Comparison of ENCODE assay signal across 8 cellular contexts in the genomic region with DNA sequence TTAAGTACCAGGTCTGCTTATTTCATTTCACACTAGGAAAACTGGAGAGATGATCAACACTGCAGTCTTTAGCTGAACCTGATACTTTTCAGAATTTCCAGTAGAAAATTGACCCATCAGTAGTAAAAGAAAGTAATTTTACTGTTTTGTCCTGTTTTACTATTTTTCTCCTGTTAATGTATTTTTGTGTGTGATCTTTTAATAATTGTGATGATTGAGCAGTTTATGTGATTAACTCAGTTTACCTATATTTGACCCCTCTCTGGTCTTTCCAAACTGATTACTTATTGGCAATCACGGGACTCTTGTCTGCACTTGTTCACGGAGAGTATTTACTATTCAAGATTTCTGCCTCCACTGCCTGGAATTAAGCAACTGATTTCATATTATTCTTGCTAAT. TPM values are rescaled to one million over a fixed set of nuclear protein-coding genes. Genes with fewer than 3 reads are reported as not detected.
DNase-seq lines count a peak whose midpoint lies in the region; ATAC-seq, FAIRE-seq and TF ChIP-seq lines count a peak whose summit lies in the region.

No MANE protein-coding gene starts in this region.

- FAIRE-seq in endothelial cell of umbilical vein (lab: Jason Lieb, UNC) (no peak), frontal cortex (lab: Jason Lieb, UNC) (no peak)

- dilution Hi-C loops in endothelial cell of umbilical vein (cut with MboI; ENCODE audit: extremely low pct_ligation_motif_present, low sequenced_read_pairs), result no loop called here

- TF ChIP-seq POLR2A in endothelial cell of umbilical vein (IDR thresholded peaks at IDR 0.05; ENCODE audit: low read depth, low read length), result no peak

- no peaks in the 10 kb centered on the region for H3K36me3 ChIP-seq in CD8-positive, alpha-beta T cell (ENCODE audit: insufficient read depth, low read length)
- H3K36me3 ChIP-seq in PC-3 (ENCODE audit: low read depth, low read length) (no peaks in the 10 kb centered on the region), endothelial cell of umbilical vein (ENCODE audit: control insufficient read depth in 2 of 2, extremely low read depth in 1 of 2, insufficient read depth in 2 of 2, low read length in 2 of 2) (no peaks in the 10 kb centered on the region)

- no peaks in the 10 kb centered on the region for H3K9me2 ChIP-seq in PC-3 (replicated peaks; ENCODE audit: low read length)

- in situ Hi-C loops in GM13977 (cut with MboI; ENCODE audit: low pct_unique_long_range_greater_than_20kb, low sequenced_read_pairs, unreplicated experiment), result no loop called here

- POLR2A ChIA-PET in CD8-positive, alpha-beta T cell (lab: Charles Lee), result interaction anchor here (1.1 to 2.0 kb wide), 11 partner anchors 8 to 393 kb away, joined by 3 to 20 read pairs (median 6); a partner anchor contains a TSS
- POLR2A ChIA-PET in PC-3 (lab: Charles Lee; ENCODE audit: unreplicated experiment), result interaction anchor here (0.7 kb wide), 1 partner anchor 9 kb away, joined by 3 read pairs; no protein-coding TSS in a partner anchor
- POLR2A ChIA-PET in endothelial cell of umbilical vein (lab: Charles Lee), result interaction anchor here (1.2 to 1.6 kb wide), 3 partner anchors 10 to 16 kb away, joined by 3 to 7 read pairs (median 7); no protein-coding TSS in a partner anchor

- no peaks in the 10 kb centered on the region for H3K9me3 Mint-ChIP-seq in CD8-positive, alpha-beta T cell
- no peaks in the 10 kb centered on the region for H3K9me3 Mint-ChIP-seq in osteocyte (ENCODE audit: unreplicated experiment)

- peak overlapping the region; percentile 49 for H3K27ac ChIP-seq in CD8-positive, alpha-beta T cell (ENCODE audit: low read depth, low read length)
- H3K27ac ChIP-seq in PC-3 (ENCODE audit: low read length) (no peak overlapping the region), endothelial cell of umbilical vein (ENCODE audit: insufficient read depth, low read depth, low read length) (no peak overlapping the region)

- peaks cover 5% of the 10 kb centered on the region for H3K36me3 Mint-ChIP-seq in CD8-positive, alpha-beta T cell
- no peaks in the 10 kb centered on the region for H3K36me3 Mint-ChIP-seq in osteocyte (ENCODE audit: unreplicated experiment)

- peak overlapping the region; percentile 68 for H3K4me3 ChIP-seq in CD8-positive, alpha-beta T cell (ENCODE audit: low read depth, low read length)
- H3K4me3 ChIP-seq in PC-3 (ENCODE audit: low read length) (0 out of 2 replicates have a peak overlapping the region, but pooled peaks have one; percentile 75), endothelial cell of umbilical vein (replicated peaks in 1 of 3; ENCODE audit: insufficient read depth in 1 of 3, low read depth in 1 of 3, low read length in 3 of 3) (peak overlapping the region in 2 of 3 experiments; percentile 20 to 73)

- H3K9me3 ChIP-seq in CD8-positive, alpha-beta T cell (ENCODE audit: low read length), result no peaks in the 10 kb centered on the region
- H3K9me3 ChIP-seq in PC-3 (ENCODE audit: low read length) (no peaks in the 10 kb centered on the region), endothelial cell of umbilical vein (replicated peaks; ENCODE audit: control insufficient read depth, insufficient read depth, low read length) (no peaks in the 10 kb centered on the region)

- intact Hi-C loops in CD8-positive, alpha-beta T cell (cut with DNase I, micrococcal nuclease), result loop anchor here (1.0 to 5.0 kb wide), 6 partner anchors 13 to 535 kb away; a partner anchor contains a TSS
- intact Hi-C loops in PC-3 (cut with micrococcal nuclease), result loop anchor here (1.0 to 10.0 kb wide), 3 partner anchors 100 to 372 kb away; a partner anchor contains a TSS
- intact Hi-C loops in endothelial cell of umbilical vein (cut with micrococcal nuclease), result loop anchor here (5.0 kb wide), 2 partner anchors 250 to 315 kb away; a partner anchor contains a TSS

- H4K20me1 ChIP-seq in PC-3 (ENCODE audit: low read length), result no peaks in the 10 kb centered on the region
- no peaks in the 10 kb centered on the region for H4K20me1 ChIP-seq in endothelial cell of umbilical vein (replicated peaks; ENCODE audit: control insufficient read depth, extremely low read depth, insufficient read depth, low read length)

- H3F3A ChIP-seq in PC-3 (ENCODE audit: low read length, unreplicated experiment), result no peaks in the 10 kb centered on the region

- ATAC-seq in CD8-positive, alpha-beta T cell, result no peak
- no peak for ATAC-seq in PC-3
- ATAC-seq in GM21825 (IDR thresholded peaks at IDR 0.05; ENCODE audit: unreplicated experiment), result no peak

- H3K9ac ChIP-seq in PC-3 (ENCODE audit: low read length) (no peak overlapping the region), endothelial cell of umbilical vein (replicated peaks; ENCODE audit: extremely low read depth, insufficient read depth, low read length) (no peak overlapping the region)

- no peaks in the 10 kb centered on the region for H3K27me3 ChIP-seq in CD8-positive, alpha-beta T cell (ENCODE audit: insufficient read depth, low read length)
- no peaks in the 10 kb centered on the region for H3K27me3 ChIP-seq in PC-3 (ENCODE audit: low read length)
- no peaks in the 10 kb centered on the region for H3K27me3 ChIP-seq in endothelial cell of umbilical vein (ENCODE audit: control insufficient read depth in 2 of 2, insufficient read depth in 2 of 2, low read length in 2 of 2)

- H3K4me2 ChIP-seq in PC-3 (ENCODE audit: low read length) (peak overlapping the region; percentile 96), endothelial cell of umbilical vein (ENCODE audit: insufficient read depth, low read length) (peak overlapping the region; percentile 58)

- peak overlapping the region; percentile 89 for H3K27ac Mint-ChIP-seq in CD8-positive, alpha-beta T cell
- H3K27ac Mint-ChIP-seq in osteocyte (ENCODE audit: unreplicated experiment), result peak overlapping the region; percentile 50

- TF ChIP-seq CTCF in CD8-positive, alpha-beta T cell (IDR thresholded peaks at IDR 0.05), result no peak
- TF ChIP-seq CTCF in PC-3 (conservative IDR thresholded peaks at IDR 0.05; ENCODE audit: low read depth, low read length), result no peak
- TF ChIP-seq CTCF in endothelial cell of umbilical vein (IDR thresholded peaks at IDR 0.05; ENCODE audit: extremely low read depth in 1 of 2, insufficient read depth in 1 of 2, low read depth in 1 of 2, low read length in 2 of 2), result no peak
- TF ChIP-seq CTCF in osteocyte (IDR thresholded peaks at IDR 0.05), result no peak
- no peak for TF ChIP-seq CTCF in GM13977 (IDR thresholded peaks at IDR 0.05; ENCODE audit: extremely low read depth, insufficient read depth, missing control alignments)

- DNase-seq in CD8-positive, alpha-beta T cell, result no peak
- DNase-seq in PC-3, result no peak
- no peak for DNase-seq in endothelial cell of umbilical vein (ENCODE audit: low read depth, low spot score)
- DNase-seq in osteocyte (ENCODE audit: extremely low spot score, unreplicated experiment), result no peak
- DNase-seq in frontal cortex (ENCODE audit: low spot score in 2 of 2), result no peak
- DNase-seq in GM13977 (ENCODE audit: low spot score), result no peak
- no peak for DNase-seq in NCI-H1436 (lab: John Stamatoyannopoulos, UW)

- H2AFZ ChIP-seq in PC-3 (ENCODE audit: low read length), result peak overlapping the region; percentile 97
- peak overlapping the region; percentile 91 for H2AFZ ChIP-seq in endothelial cell of umbilical vein (ENCODE audit: low read depth, low read length)

- 0 out of 2 replicates have a peak, but pooled peaks cover 8% of the 10 kb centered on the region for H3K79me2 ChIP-seq in PC-3 (ENCODE audit: low read length)
- H3K79me2 ChIP-seq in endothelial cell of umbilical vein (ENCODE audit: control insufficient read depth, insufficient read depth, low read length), result no peaks in the 10 kb centered on the region

- peak overlapping the region; percentile 88 for H3K4me3 Mint-ChIP-seq in CD8-positive, alpha-beta T cell
- peak overlapping the region; percentile 85 for H3K4me3 Mint-ChIP-seq in osteocyte (ENCODE audit: unreplicated experiment)

- H3K27me3 Mint-ChIP-seq in CD8-positive, alpha-beta T cell (ENCODE audit: low read depth), result no peaks in the 10 kb centered on the region
- H3K27me3 Mint-ChIP-seq in osteocyte (ENCODE audit: unreplicated experiment), result peaks cover 8% of the 10 kb centered on the region

- H3K4me1 Mint-ChIP-seq in CD8-positive, alpha-beta T cell (ENCODE audit: low read depth), result peaks cover 39% of the 10 kb centered on the region
- H3K4me1 Mint-ChIP-seq in osteocyte (ENCODE audit: unreplicated experiment), result peaks cover 18% of the 10 kb centered on the region

- no TSS peak for BruUV-seq in PC-3 (replicated peaks; lab: Mats Ljungman, UMichigan)
- BruUV-seq in endothelial cell of umbilical vein (replicated peaks; lab: Mats Ljungman, UMichigan), result no TSS peak

- no peaks in the 10 kb centered on the region for H3K9me1 ChIP-seq in endothelial cell of umbilical vein (replicated peaks; ENCODE audit: control insufficient read depth, extremely low read depth, insufficient read depth, low read length)

- H3K4me1 ChIP-seq in CD8-positive, alpha-beta T cell (ENCODE audit: insufficient read depth, low read length), result peaks cover 10% of the 10 kb centered on the region
- peaks cover 5% of the 10 kb centered on the region; the same call in 1 of the 2 replicates for H3K4me1 ChIP-seq in PC-3 (ENCODE audit: insufficient read depth, low read length)
- H3K4me1 ChIP-seq in endothelial cell of umbilical vein (ENCODE audit: control insufficient read depth, extremely low read depth, insufficient read depth, low read length), result peaks cover 9% of the 10 kb centered on the region

- CTCF ChIA-PET in CD8-positive, alpha-beta T cell (lab: Charles Lee), result interaction anchor here (1.0 to 3.6 kb wide), 3 partner anchors 10 to 15 kb away, joined by 3 to 25 read pairs (median 3); no protein-coding TSS in a partner anchor
- CTCF ChIA-PET in PC-3 (lab: Charles Lee), result interaction anchor here (1.6 kb wide), 1 partner anchor 16 kb away, joined by 18 read pairs; no protein-coding TSS in a partner anchor
- CTCF ChIA-PET in endothelial cell of umbilical vein (lab: Charles Lee), result interaction anchor here (2.2 to 8.1 kb wide), 2 partner anchors 13 to 103 kb away, joined by 24 to 154 read pairs; no protein-coding TSS in a partner anchor

TF ChIP-seq in endothelial cell of umbilical vein, 7 proteins besides CTCF, POLR2A, EP300 and RAD21 (continues in another document):
- TF ChIP-seq POLR2AphosphoS5 (IDR thresholded peaks at IDR 0.05; ENCODE audit: insufficient read depth, low read depth, low read length), result no peak

RNA-seq across cellular contexts. Expression of a gene that starts 0.5 kb away (rescaled TPM):
- 10 to 100 TPM; 10.7 to 12.6 TPM for total RNA-seq in CD8-positive, alpha-beta T cell
- 7.5 and 17.3 TPM in 2 replicates for total RNA-seq in PC-3 (2014; rRNA removed)
- 8.0 and 11.6 TPM in 2 replicates for total RNA-seq in endothelial cell of umbilical vein
- polyA plus RNA-seq in endothelial cell of umbilical vein, result 5.8 and 6.5 TPM in 2 replicates
- 6.0 and 7.6 TPM in 2 replicates for polyA plus RNA-seq in endothelial cell of umbilical vein (2011; cell fraction: cytosol; rRNA removed)
- polyA plus RNA-seq in endothelial cell of umbilical vein (2011; cell fraction: nucleus; rRNA removed), result 31.7 and 35.8 TPM in 2 replicates
- polyA plus RNA-seq in endothelial cell of umbilical vein (2012), result 15.8 and 16.3 TPM in 2 replicates
- polyA minus RNA-seq in endothelial cell of umbilical vein, result 8.0 and 8.1 TPM in 2 replicates
- 1.8 TPM for polyA minus RNA-seq in endothelial cell of umbilical vein (2011; cell fraction: cytosol; rRNA and poly(A)+ RNA removed)
- polyA minus RNA-seq in endothelial cell of umbilical vein (2011; cell fraction: nucleus; rRNA and poly(A)+ RNA removed), result 9.7 and 15.8 TPM in 2 replicates
- total RNA-seq in osteocyte, result 6.4 and 7.0 TPM in 2 replicates
- 38.7 TPM for total RNA-seq in frontal cortex
